ENCODE assay signal across 8 cellular contexts in genomic region chr15:70447927-70448698, GRCh38.
DNase-seq lines count a peak whose midpoint lies in the region; ATAC-seq and TF ChIP-seq lines count a peak whose summit lies in the region.

No MANE protein-coding gene starts in this region.

- TF ChIP-seq CTCF in Panc1 (IDR thresholded peaks at IDR 0.05), result no peak
- TF ChIP-seq CTCF in brain microvascular endothelial cell (IDR thresholded peaks at IDR 0.05; ENCODE audit: low read depth, low read length, missing control alignments), result no peak

- ATAC-seq in Panc1 (no peak), sciatic nerve (peak; percentile 29), HG02588 (IDR thresholded peaks at IDR 0.05; ENCODE audit: unreplicated experiment) (no peak)

- CTCF ChIA-PET in Panc1 (lab: Charles Lee), result no interaction called here

- no peaks in the 10 kb centered on the region for H3K4me1 ChIP-seq in Panc1 (ENCODE audit: control insufficient read depth, insufficient read depth, low read length)

- H3K4me1 Mint-ChIP-seq in activated naive CD8-positive, alpha-beta T cell treated with anti-CD3 and anti-CD28 coated beads for 36 hours, result peaks cover 33% of the 10 kb centered on the region

- POLR2A ChIA-PET in Panc1 (lab: Charles Lee), result no interaction called here

- no peaks in the 10 kb centered on the region for H3K36me3 Mint-ChIP-seq in activated naive CD8-positive, alpha-beta T cell treated with anti-CD3 and anti-CD28 coated beads for 36 hours

- H3K27ac Mint-ChIP-seq in activated naive CD8-positive, alpha-beta T cell treated with anti-CD3 and anti-CD28 coated beads for 36 hours, result no peak overlapping the region

- H3K27me3 Mint-ChIP-seq in activated naive CD8-positive, alpha-beta T cell treated with anti-CD3 and anti-CD28 coated beads for 36 hours, result peaks cover 32% of the 10 kb centered on the region

- no peaks in the 10 kb centered on the region for H3K9me3 Mint-ChIP-seq in activated naive CD8-positive, alpha-beta T cell treated with anti-CD3 and anti-CD28 coated beads for 36 hours

- H3K9me3 ChIP-seq in Panc1 (ENCODE audit: control insufficient read depth, insufficient read depth, low read depth, low read length), result no peaks in the 10 kb centered on the region

- BruUV-seq in Panc1 (replicated peaks; lab: Mats Ljungman, UMichigan), result no TSS peak

- intact Hi-C loops in Panc1 (cut with micrococcal nuclease; ENCODE audit: unreplicated experiment), result no loop called here
- intact Hi-C loops in sciatic nerve (cut with DNase I), result no loop called here

- H3K36me3 ChIP-seq in Panc1 (ENCODE audit: control insufficient read depth, insufficient read depth, low read length) (no peaks in the 10 kb centered on the region), brain microvascular endothelial cell (replicated peaks) (no peaks in the 10 kb centered on the region)

- H3K27ac ChIP-seq in Panc1 (ENCODE audit: low read length), result 0 out of 2 replicates have a peak overlapping the region, but pooled peaks have one; percentile 24
- no peak overlapping the region for H3K27ac ChIP-seq in brain microvascular endothelial cell

- H3K4me3 ChIP-seq in Panc1 (ENCODE audit: low read depth in 2 of 2, low read length in 2 of 2) (no peak overlapping the region), brain microvascular endothelial cell (ENCODE audit: low read depth, low read length) (no peak overlapping the region)

- H3K27me3 ChIP-seq in Panc1 (ENCODE audit: control insufficient read depth, insufficient read depth, low read length) (no peaks in the 10 kb centered on the region), brain microvascular endothelial cell (replicated peaks) (peaks cover 48% of the 10 kb centered on the region)

- DNase-seq in DMS79 (lab: John Stamatoyannopoulos, UW) (peak; percentile 30), Panc1 (ENCODE audit: low read depth, low spot score) (no peak), sciatic nerve (ENCODE audit: low spot score) (peak; percentile 70), iPS-NIHi11 (ENCODE audit: low spot score) (no peak), 8988T (no peak), brain microvascular endothelial cell (no peak)
- peak; percentile 70 for DNase-seq in activated naive CD8-positive, alpha-beta T cell treated with anti-CD3 and anti-CD28 coated beads for 36 hours

- in situ Hi-C loops in Panc1 (cut with HindIII; ENCODE audit: low pct_unique_long_range_greater_than_20kb, low sequenced_read_pairs), result no loop called here
- in situ Hi-C loops in brain microvascular endothelial cell (cut with HindIII; ENCODE audit: low pct_ligation_motif_present, low sequenced_read_pairs), result no loop called here

- H3K4me3 Mint-ChIP-seq in activated naive CD8-positive, alpha-beta T cell treated with anti-CD3 and anti-CD28 coated beads for 36 hours, result no peak overlapping the region

Comparison
In these comparisons a context has a peak if more than half of its experiments do, and no peak if none do; other contexts are left out.
1. DNase-seq: peak in DMS79 (single experiment), activated naive CD8-positive, alpha-beta T cell treated with anti-CD3 and anti-CD28 coated beads for 36 hours (single experiment) and sciatic nerve (single experiment); none in Panc1 (single experiment), iPS-NIHi11 (single experiment), 8988T (single experiment) and brain microvascular endothelial cell (single experiment).